ENCODE assay signal across 23 cellular contexts in the genomic region with DNA sequence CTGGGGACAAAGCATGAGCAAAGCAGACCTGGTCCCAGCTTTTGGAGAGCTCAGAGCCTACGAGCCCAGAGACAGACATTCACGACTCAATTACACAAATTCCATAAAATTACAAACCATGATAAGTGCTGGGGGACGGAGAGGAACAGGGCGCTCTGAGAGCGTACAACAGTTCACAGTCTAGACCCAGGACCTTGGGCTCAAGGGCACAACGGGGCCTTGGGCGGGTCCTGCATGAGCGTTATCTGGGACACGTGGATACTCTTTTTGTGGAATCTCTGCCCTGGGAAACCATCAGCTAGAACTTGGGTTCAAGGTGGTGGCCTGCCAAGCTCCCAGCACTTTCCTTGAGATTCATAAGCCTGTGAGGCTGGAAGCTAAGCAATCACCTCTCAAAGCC. TPM values are rescaled to one million over a fixed set of nuclear protein-coding genes. Genes with fewer than 3 reads are reported as not detected.
A peak's percentile ranks its signal among the peaks of the same experiment; 100 is the strongest.
DNase-seq lines count a peak whose midpoint lies in the region; ATAC-seq, FAIRE-seq and TF ChIP-seq lines count a peak whose summit lies in the region.
"Had no signal": no experiment of that assay in that cellular context is flagged by ENCODE, and none has a peak within 500 bp of the region (broad histone marks: within the 10 kb centered on the region; RNA-seq: fewer than 3 reads in every experiment).

No MANE protein-coding gene starts in this region.

- H3K79me2 ChIP-seq in Karpas-422 (ENCODE audit: low read length): no peaks in the 10 kb centered on the region

- no peaks in the 10 kb centered on the region for H3K27me3 Mint-ChIP-seq in naive thymus-derived CD8-positive, alpha-beta T cell
- H3K27me3 Mint-ChIP-seq: CD4-positive, CD25-positive, alpha-beta regulatory T cell had no signal

- intact Hi-C loops in sciatic nerve (cut with DNase I): loop anchor here (5.0 kb wide), 1 partner anchor 115 kb away; no protein-coding TSS in a partner anchor

- POLR2A ChIA-PET in naive thymus-derived CD8-positive, alpha-beta T cell (lab: Charles Lee): interaction anchor here (0.9 to 5.3 kb wide), 9 partner anchors 12 to 57 kb away, joined by 3 to 60 read pairs (median 4); a partner anchor contains a TSS

- DNase-seq in Karpas-422: no peak
- DNase-seq in bronchial epithelial cell (ENCODE audit: low read depth): no peak
- no peak for DNase-seq in naive thymus-derived CD8-positive, alpha-beta T cell
- DNase-seq in sciatic nerve (ENCODE audit: low spot score): peak; percentile 32
- DNase-seq: Caco-2; CD4-positive, CD25-positive, alpha-beta regulatory T cell; CD8-positive, alpha-beta T cell; DMS153; DND-41; HFFc6 had no signal

- no peak overlapping the region for H2AFZ ChIP-seq in Karpas-422 (ENCODE audit: low read length)
- H2AFZ ChIP-seq: GM23338 had no signal

- peak overlapping the region in 8 of 10 donors; percentile 7 to 66 (median 28) for H3K27ac Mint-ChIP-seq in naive thymus-derived CD8-positive, alpha-beta T cell
- H3K27ac Mint-ChIP-seq: CD8-positive, alpha-beta T cell; GM23338; HFFc6 had no signal

- no peaks in the 10 kb centered on the region for H3K36me3 ChIP-seq in Karpas-422 (ENCODE audit: insufficient read depth, low read length)
- no peaks in the 10 kb centered on the region for H3K36me3 ChIP-seq in bronchial epithelial cell (ENCODE audit: control insufficient read depth, insufficient read depth, low read length)
- H3K36me3 ChIP-seq: BLaER1, HAP-1 had no signal

- no peaks in the 10 kb centered on the region for H3K9me3 Mint-ChIP-seq in naive thymus-derived CD8-positive, alpha-beta T cell
- H3K9me3 Mint-ChIP-seq: CD4-positive, CD25-positive, alpha-beta regulatory T cell; CD8-positive, alpha-beta T cell; GM23338; HFFc6 had no signal

- H3K9ac ChIP-seq in Karpas-422 (ENCODE audit: low read length): no peak overlapping the region
- H3K9ac ChIP-seq: BLaER1 had no signal

- no peak overlapping the region for H3K4me3 Mint-ChIP-seq in naive thymus-derived CD8-positive, alpha-beta T cell
- H3K4me3 Mint-ChIP-seq: CD4-positive, CD25-positive, alpha-beta regulatory T cell; CD8-positive, alpha-beta T cell; GM23338; HFFc6 had no signal

- H3K4me1 ChIP-seq in Karpas-422 (ENCODE audit: low read length): peaks cover 56% of the 10 kb centered on the region
- H3K4me1 ChIP-seq: Caco-2, HAP-1 had no signal

- peaks cover 17 to 48% (median 40%) of the 10 kb centered on the region in 4 donors for H3K4me1 Mint-ChIP-seq in naive thymus-derived CD8-positive, alpha-beta T cell

- H3K4me3 ChIP-seq in Karpas-422 (ENCODE audit: low read length): no peak overlapping the region
- no peak overlapping the region for H3K4me3 ChIP-seq in bronchial epithelial cell (ENCODE audit: low read depth, low read length)
- H3K4me3 ChIP-seq: BLaER1, GM23338, HAP-1 had no signal

- H3K27me3 ChIP-seq in Karpas-422 (ENCODE audit: low read length): no peaks in the 10 kb centered on the region
- no peaks in the 10 kb centered on the region for H3K27me3 ChIP-seq in bronchial epithelial cell (ENCODE audit: control insufficient read depth, insufficient read depth, low read length)
- H3K27me3 ChIP-seq: BLaER1 had no signal

- ATAC-seq in naive thymus-derived CD8-positive, alpha-beta T cell: no peak
- ATAC-seq in sciatic nerve (no peak), HG03139 (IDR thresholded peaks at IDR 0.05; ENCODE audit: unreplicated experiment) (no peak), GM21526 (IDR thresholded peaks at IDR 0.05; ENCODE audit: low FRiP score, unreplicated experiment) (no peak), HG03039 (IDR thresholded peaks at IDR 0.05; ENCODE audit: unreplicated experiment) (no peak), GM18511 (IDR thresholded peaks at IDR 0.05; ENCODE audit: unreplicated experiment) (no peak)
- ATAC-seq: CD8-positive, alpha-beta T cell; GM23338 had no signal

- no peaks in the 10 kb centered on the region for H3K36me3 Mint-ChIP-seq in naive thymus-derived CD8-positive, alpha-beta T cell
- H3K36me3 Mint-ChIP-seq: CD4-positive, CD25-positive, alpha-beta regulatory T cell; CD8-positive, alpha-beta T cell had no signal

- H3K9me3 ChIP-seq in Karpas-422 (ENCODE audit: low read length): no peaks in the 10 kb centered on the region
- H3K9me3 ChIP-seq: Caco-2, HAP-1 had no signal

- TF ChIP-seq CTCF in bronchial epithelial cell (IDR thresholded peaks at IDR 0.05; ENCODE audit: insufficient read depth, low read length, severe bottlenecking): no peak

- FAIRE-seq in bronchial epithelial cell (lab: Jason Lieb, UNC): peak; percentile 93
- FAIRE-seq: G401.6, GM12892, GM19239, H54 had no signal

- H3K4me2 ChIP-seq in Karpas-422 (ENCODE audit: low read depth, low read length, poor library complexity, severe bottlenecking): no peak overlapping the region
- H3K4me2 ChIP-seq: BLaER1, GM23338 had no signal

- H3K9me2 ChIP-seq in Karpas-422 (replicated peaks; ENCODE audit: insufficient read depth, low read length): no peaks in the 10 kb centered on the region

- H4K20me1 ChIP-seq in Karpas-422 (ENCODE audit: insufficient read depth, low read depth, low read length): no peaks in the 10 kb centered on the region
- H4K20me1 ChIP-seq: BLaER1 had no signal

- peak overlapping the region; percentile 81 for H3K27ac ChIP-seq in Karpas-422 (ENCODE audit: low read length)
- H3K27ac ChIP-seq: BLaER1, C4-2B had no signal

RNA-seq across cellular contexts. Expression of a gene that starts 9.4 kb away (rescaled TPM):
- total RNA-seq in Karpas-422 (2014; rRNA removed; shearing (Covaris generic); ENCODE audit: low replicate concordance): 277 and 387 TPM in 2 replicates
- total RNA-seq in bronchial epithelial cell (1.3 and 11.3 TPM in 2 replicates), sciatic nerve (211 TPM)
- total RNA-seq in naive thymus-derived CD8-positive, alpha-beta T cell: 100 to 1,000 TPM; 334 to 359 TPM
- polyA plus RNA-seq in naive thymus-derived CD8-positive, alpha-beta T cell: 100 to 1,000 TPM; 242 to 318 (median 254) TPM

RNA-seq across cellular contexts. Expression of a gene that starts 56.9 kb away (rescaled TPM):
- total RNA-seq in Karpas-422 (2014; rRNA removed; shearing (Covaris generic); ENCODE audit: low replicate concordance): 241 and 291 TPM in 2 replicates
- total RNA-seq in bronchial epithelial cell: 0.79 and 1.7 TPM in 2 replicates
- 100 to 1,000 TPM; 131 to 151 TPM for total RNA-seq in naive thymus-derived CD8-positive, alpha-beta T cell
- polyA plus RNA-seq in naive thymus-derived CD8-positive, alpha-beta T cell: 100 to 1,000 TPM in 1 of 3 donors, 10 to 100 TPM in 2; 79.8 to 130 (median 98.1) TPM
- 45.8 TPM for total RNA-seq in sciatic nerve
- total RNA-seq: A673 had no signal

Comparison
In these comparisons a context has a peak if more than half of its experiments do, and no peak if none do; other contexts are left out.
1. RNA of a gene that starts 9.4 kb away (total RNA-seq): 334 to 359 TPM in naive thymus-derived CD8-positive, alpha-beta T cell, 277 to 387 TPM in Karpas-422 and 211 TPM in sciatic nerve (single experiment); 1.3 to 11.3 TPM in bronchial epithelial cell; every median in the first group is over 10 times any median in the second.
2. RNA of a gene that starts 56.9 kb away (total RNA-seq): 241 to 291 TPM in Karpas-422, 131 to 151 TPM in naive thymus-derived CD8-positive, alpha-beta T cell and 45.8 TPM in sciatic nerve (single experiment); 0.79 to 1.7 TPM in bronchial epithelial cell; every median in the first group is over 10 times any median in the second.